8 cellular contexts compared by ENCODE assay signal in the genomic region with DNA sequence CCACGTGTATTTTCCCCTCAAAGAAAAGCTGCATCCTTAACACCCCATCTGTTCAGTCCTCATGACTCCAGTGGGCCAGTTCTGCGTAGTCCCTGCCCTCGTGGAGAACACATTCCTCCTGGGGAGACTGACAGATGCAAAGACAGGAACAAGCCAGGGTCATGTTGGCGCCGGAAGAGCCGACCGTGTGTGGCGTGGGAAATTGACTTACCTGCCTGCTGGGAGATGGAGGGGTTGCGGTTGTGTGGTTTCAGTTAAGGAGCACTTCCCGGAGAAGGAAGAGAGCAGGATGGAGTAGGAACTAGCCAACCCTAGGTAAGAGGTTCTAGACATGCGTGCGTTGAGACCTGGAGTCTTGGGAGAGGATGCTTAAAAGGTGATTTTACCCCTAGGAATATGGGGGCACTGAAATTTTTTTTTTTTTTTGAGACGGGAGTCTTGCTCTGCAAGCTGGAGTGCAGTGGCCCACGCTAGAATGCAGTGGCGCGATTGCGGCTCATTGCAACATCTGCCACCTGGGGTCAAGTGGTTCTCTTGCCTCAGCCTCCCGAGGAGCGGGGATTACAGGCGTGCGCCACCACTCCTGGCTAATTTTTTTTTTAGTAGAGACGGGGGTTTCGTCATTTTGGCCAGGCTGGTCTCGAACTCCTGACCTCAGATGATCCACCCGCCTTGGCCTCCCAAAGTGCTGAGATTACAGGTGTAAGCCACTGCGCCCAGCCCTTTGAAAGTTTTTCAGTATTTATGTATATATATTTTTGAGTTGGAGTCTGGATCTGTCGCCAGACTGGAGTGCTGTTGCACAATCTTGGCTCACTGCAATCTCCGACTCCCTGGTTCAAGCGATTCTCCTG. TPM values are rescaled to one million over a fixed set of nuclear protein-coding genes. Genes with fewer than 3 reads are reported as not detected.
A peak's percentile ranks its signal among the peaks of the same experiment; 100 is the strongest.
DNase-seq lines count a peak whose midpoint lies in the region; ATAC-seq lines count a peak whose summit lies in the region.

No MANE protein-coding gene starts in this region.

- peaks cover 35% of the 10 kb centered on the region for H3K4me1 Mint-ChIP-seq in activated naive CD8-positive, alpha-beta T cell (ENCODE audit: low read depth)

- H3K9me2 ChIP-seq in Karpas-422 (replicated peaks; ENCODE audit: insufficient read depth, low read length): no peaks in the 10 kb centered on the region

- intact Hi-C loops in posterior cingulate gyrus (cut with DNase I): no loop called here

- H3K4me3 ChIP-seq in Karpas-422 (ENCODE audit: low read length) (peak overlapping the region; percentile 83), subcutaneous abdominal adipose tissue (ENCODE audit: low read depth in 1 of 5, low read length in 5 of 5) (peak overlapping the region; percentile 71 to 82 (median 81))

- no peaks in the 10 kb centered on the region for H3K9me3 Mint-ChIP-seq in activated naive CD8-positive, alpha-beta T cell (ENCODE audit: low read depth)

- peaks cover 7% of the 10 kb centered on the region for H3K36me3 Mint-ChIP-seq in activated naive CD8-positive, alpha-beta T cell

- H3K36me3 ChIP-seq in Karpas-422 (ENCODE audit: insufficient read depth, low read length) (peaks cover 8% of the 10 kb centered on the region; the same call in 1 of the 2 replicates), subcutaneous abdominal adipose tissue (ENCODE audit: control insufficient read depth in 5 of 5, insufficient read depth in 5 of 5, low read length in 5 of 5) (peaks cover 0 to 11% (median 7%) of the 10 kb centered on the region in 5 donors)

- H3K4me1 ChIP-seq in Karpas-422 (ENCODE audit: low read length) (peaks cover 24% of the 10 kb centered on the region), subcutaneous abdominal adipose tissue (ENCODE audit: control insufficient read depth in 5 of 5, insufficient read depth in 5 of 5, low read length in 5 of 5) (peaks cover 5 to 34% (median 30%) of the 10 kb centered on the region in 5 donors)

- peak overlapping the region; percentile 87 for H3K4me2 ChIP-seq in Karpas-422 (ENCODE audit: low read depth, low read length, poor library complexity, severe bottlenecking)

- peaks cover 17% of the 10 kb centered on the region for H4K20me1 ChIP-seq in Karpas-422 (ENCODE audit: insufficient read depth, low read depth, low read length)

- peak overlapping the region; percentile 95 for H3K27ac Mint-ChIP-seq in activated naive CD8-positive, alpha-beta T cell

- H3K27ac ChIP-seq in Karpas-422 (ENCODE audit: low read length) (peak overlapping the region; percentile 45; the same call in 1 of the 2 replicates), subcutaneous abdominal adipose tissue (ENCODE audit: low read depth, low read length) (peak overlapping the region; percentile 74)

- no peaks in the 10 kb centered on the region for H3K27me3 ChIP-seq in Karpas-422 (ENCODE audit: low read length)
- no peaks in the 10 kb centered on the region for H3K27me3 ChIP-seq in subcutaneous abdominal adipose tissue (ENCODE audit: control insufficient read depth in 5 of 5, insufficient read depth in 4 of 5, low read length in 5 of 5)

- peak; percentile 40 for DNase-seq in COLO668 (lab: John Stamatoyannopoulos, UW; ENCODE audit: unreplicated experiment)
- DNase-seq in Karpas-422: no peak
- DNase-seq in iPS-NIHi11 (ENCODE audit: low spot score): peak; percentile 16
- no peak for DNase-seq in posterior cingulate gyrus

- H3K9me3 ChIP-seq in Karpas-422 (ENCODE audit: low read length) (no peaks in the 10 kb centered on the region), subcutaneous abdominal adipose tissue (ENCODE audit: control insufficient read depth in 5 of 5, low read length in 5 of 5) (no peaks in the 10 kb centered on the region)

- peak overlapping the region; percentile 98 for H3K4me3 Mint-ChIP-seq in activated naive CD8-positive, alpha-beta T cell

- H3K79me2 ChIP-seq in Karpas-422 (ENCODE audit: low read length): peaks cover 56% of the 10 kb centered on the region

- H3K9ac ChIP-seq in Karpas-422 (ENCODE audit: low read length) (peak overlapping the region; percentile 97), subcutaneous abdominal adipose tissue (ENCODE audit: low read length in 5 of 5) (peak overlapping the region in 3 of 5 donors; percentile 16 to 53 (median 31))

- no peak overlapping the region for H2AFZ ChIP-seq in Karpas-422 (ENCODE audit: low read length)

- ATAC-seq in HG02852 (IDR thresholded peaks at IDR 0.05; ENCODE audit: unreplicated experiment) (no peak), HG02884 (IDR thresholded peaks at IDR 0.05; ENCODE audit: unreplicated experiment) (no peak)

- no peaks in the 10 kb centered on the region for H3K27me3 Mint-ChIP-seq in activated naive CD8-positive, alpha-beta T cell

RNA-seq across cellular contexts. Expression of a gene that starts 1.4 kb away (rescaled TPM):
- 77.7 and 81.9 TPM in 2 replicates for total RNA-seq in Karpas-422 (2014; rRNA removed; shearing (Covaris generic); ENCODE audit: low replicate concordance)

RNA-seq across cellular contexts. Expression of a gene that starts 21.8 kb away (rescaled TPM):
- 0.04 TPM in 1 of 2 replicates, not detected in the other for total RNA-seq in Karpas-422 (2014; rRNA removed; shearing (Covaris generic); ENCODE audit: low replicate concordance)

RNA-seq across cellular contexts. Expression of a gene that starts 27.5 kb away (rescaled TPM):
- total RNA-seq in Karpas-422 (2014; rRNA removed; shearing (Covaris generic); ENCODE audit: low replicate concordance): 103 and 121 TPM in 2 replicates

RNA-seq across cellular contexts. Expression of a gene that starts 34.9 kb away (rescaled TPM):
- total RNA-seq in Karpas-422 (2014; rRNA removed; shearing (Covaris generic); ENCODE audit: low replicate concordance): not detected in 2 replicates

Comparison
In these comparisons a context has a peak if more than half of its experiments do, and no peak if none do; other contexts are left out.
1. DNase-seq: peak in COLO668 (single experiment) and iPS-NIHi11 (single experiment); none in Karpas-422 (single experiment) and posterior cingulate gyrus (0 of 10).